8 cellular contexts compared by ENCODE assay signal in genomic region chr5:132007399-132008162, GRCh38.
DNase-seq lines count a peak whose midpoint lies in the region; ATAC-seq and TF ChIP-seq lines count a peak whose summit lies in the region.

No MANE protein-coding gene starts in this region.

- no peak overlapping the region for H3K4me3 ChIP-seq in WERI-Rb-1 (ENCODE audit: low read depth, low read length)

- no peaks in the 10 kb centered on the region for H3K27me3 ChIP-seq in WERI-Rb-1 (ENCODE audit: insufficient read depth, low read depth, severe bottlenecking)

- ATAC-seq in HG02943 (IDR thresholded peaks at IDR 0.05; ENCODE audit: low read depth, unreplicated experiment) = peak; percentile 60

- DNase-seq in activated gamma-delta T cell treated with Interleukin-2 at 50 U/mL for 16 hours = peak; percentile 78
- no peak for DNase-seq in activated gamma-delta T cell (lab: John Stamatoyannopoulos, UW)
- DNase-seq in NCI-H2196 treated with DMSO at 0.1 percent for 48 hours (lab: John Stamatoyannopoulos, UW; ENCODE audit: unreplicated experiment) = peak; percentile 27
- peak; percentile 90 for DNase-seq in WERI-Rb-1
- DNase-seq in brain pericyte (ENCODE audit: low read depth, low spot score) = peak; percentile 13
- DNase-seq in iPS-NIHi7 (ENCODE audit: extremely low spot score) = peak; percentile 73
- peak; percentile 44 to 51 for DNase-seq in stimulated activated CD4-positive, alpha-beta T cell treated with anti-CD3 and anti-CD28 coated beads, Interleukin-15, amount 100 ng/mL, for 1 hour (ENCODE audit: low read depth in 1 of 2, low spot score in 1 of 2)

- peak overlapping the region; percentile 82 for H3K27ac ChIP-seq in WERI-Rb-1

- peak; percentile 78 for TF ChIP-seq CTCF in WERI-Rb-1 (IDR thresholded peaks at IDR 0.05; ENCODE audit: low read depth, low read length)

- H3K9me3 ChIP-seq in WERI-Rb-1 (ENCODE audit: severe bottlenecking) = no peaks in the 10 kb centered on the region

- no peaks in the 10 kb centered on the region; the same call in none of the 2 replicates for H3K36me3 ChIP-seq in WERI-Rb-1
